Comparison of ENCODE assay signal across 11 cellular contexts in genomic region chr13:83065136-83065535, GRCh38.
A peak's percentile ranks its signal among the peaks of the same experiment; 100 is the strongest.
DNase-seq lines count a peak whose midpoint lies in the region; ATAC-seq and TF ChIP-seq lines count a peak whose summit lies in the region.
"Had no signal": no experiment of that assay in that cellular context is flagged by ENCODE, and none has a peak within 500 bp of the region (broad histone marks: within the 10 kb centered on the region; RNA-seq: fewer than 3 reads in every experiment).

No MANE protein-coding gene starts in this region.

- no peak for TF ChIP-seq RAD21 in Ishikawa (IDR thresholded peaks at IDR 0.05; ENCODE audit: low read depth)

- no peak for TF ChIP-seq POLR2A in transverse colon (IDR thresholded peaks at IDR 0.05)

- DNase-seq in choroid plexus epithelial cell (ENCODE audit: low read depth) (peak; percentile 92), lower lobe of right lung (no peak), transverse colon (peak; percentile 24), BE2C (no peak), colonic mucosa (no peak)
- DNase-seq: GF-D8; NCI-H1092 treated with DMSO at 0.1 percent for 48 hours; NK-92 treated with Interleukin-12 subunit alpha and Interleukin-12 subunit beta, amount 100 ng/mL, for 24 hours; stimulated activated naive CD4-positive, alpha-beta T cell had no signal

- H3K36me3 ChIP-seq in lower lobe of right lung (no peaks in the 10 kb centered on the region), transverse colon (no peaks in the 10 kb centered on the region), BE2C (no peaks in the 10 kb centered on the region), colonic mucosa (no peaks in the 10 kb centered on the region)

- TF ChIP-seq CTCF in choroid plexus epithelial cell (conservative IDR thresholded peaks at IDR 0.05; ENCODE audit: low read depth, low read length) (no peak), lower lobe of right lung (IDR thresholded peaks at IDR 0.05) (no peak), transverse colon (IDR thresholded peaks at IDR 0.05) (no peak), BE2C (IDR thresholded peaks at IDR 0.05; ENCODE audit: low read depth, low read length) (no peak), colonic mucosa (IDR thresholded peaks at IDR 0.05) (no peak)

- H3K4me3 ChIP-seq in choroid plexus epithelial cell (ENCODE audit: low read depth, low read length): no peak overlapping the region
- no peak overlapping the region for H3K4me3 ChIP-seq in lower lobe of right lung
- H3K4me3 ChIP-seq in transverse colon: no peak overlapping the region
- no peak overlapping the region for H3K4me3 ChIP-seq in BE2C (ENCODE audit: low read depth, low read length)
- no peak overlapping the region for H3K4me3 ChIP-seq in colonic mucosa

- no peak overlapping the region for H3K9ac ChIP-seq in colonic mucosa (ENCODE audit: low read depth in 2 of 2, low read length in 2 of 2)

- TF ChIP-seq EP300 in Ishikawa (IDR thresholded peaks at IDR 0.05; ENCODE audit: borderline replicate concordance) (peak; percentile 85; the same call in 1 of the 2 replicates), transverse colon (IDR thresholded peaks at IDR 0.05; ENCODE audit: low read depth) (peak; percentile 98)

- H3K9me3 ChIP-seq in lower lobe of right lung: no peaks in the 10 kb centered on the region
- no peaks in the 10 kb centered on the region for H3K9me3 ChIP-seq in transverse colon
- no peaks in the 10 kb centered on the region for H3K9me3 ChIP-seq in BE2C
- H3K9me3 ChIP-seq in colonic mucosa: peaks cover 4% of the 10 kb centered on the region

- 0 to 21% methylated on average over 2 of the region's 2 CpGs for WGBS in transverse colon (ENCODE audit: low coverage in 1 of 2), 2 donors

- H3K4me1 ChIP-seq in lower lobe of right lung: no peaks in the 10 kb centered on the region
- H3K4me1 ChIP-seq in transverse colon: no peaks in the 10 kb centered on the region
- H3K4me1 ChIP-seq in BE2C: no peaks in the 10 kb centered on the region
- no peaks in the 10 kb centered on the region for H3K4me1 ChIP-seq in colonic mucosa

- intact Hi-C loops in lower lobe of right lung (cut with DNase I): no loop called here
- intact Hi-C loops in transverse colon (cut with DNase I; ENCODE audit: low total_unique reads): no loop called here
- intact Hi-C loops in colonic mucosa (cut with DNase I): no loop called here

- in situ Hi-C loops in transverse colon (cut with MboI; ENCODE audit: low pct_ligation_motif_present in 1 of 4, low pct_unique_long_range_greater_than_20kb in 1 of 4, low sequenced_read_pairs in 3 of 4): no loop called here

- H3K27ac ChIP-seq in lower lobe of right lung: no peak overlapping the region
- peak overlapping the region in 2 of 4 donors; percentile 43 to 62 for H3K27ac ChIP-seq in transverse colon
- H3K27ac ChIP-seq in colonic mucosa: no peak overlapping the region

- peak; percentile 62 to 87 for ATAC-seq in lower lobe of right lung
- no peak for ATAC-seq in GM21526 (IDR thresholded peaks at IDR 0.05; ENCODE audit: low FRiP score, unreplicated experiment)

- H3K27me3 ChIP-seq in lower lobe of right lung (ENCODE audit: low read depth) (no peaks in the 10 kb centered on the region), transverse colon (no peaks in the 10 kb centered on the region), BE2C (no peaks in the 10 kb centered on the region), colonic mucosa (no peaks in the 10 kb centered on the region)

TF ChIP-seq in Ishikawa, 13 proteins besides CTCF, POLR2A, EP300 and RAD21:
- TF ChIP-seq TEAD4 (IDR thresholded peaks at IDR 0.05): peak; percentile 69
- TF ChIP-seq MAX (IDR thresholded peaks at IDR 0.05): 0 out of 2 replicates have a peak, but pooled peaks have one; percentile 21
- TF ChIP-seq REST (IDR thresholded peaks at IDR 0.05; ENCODE audit: low read depth): no peak
- TF ChIP-seq ZBTB7A (IDR thresholded peaks at IDR 0.05; ENCODE audit: low read depth): no peak
- TF ChIP-seq YY1 (IDR thresholded peaks at IDR 0.05; ENCODE audit: low read depth): no peak
- 0 out of 2 replicates have a peak, but pooled peaks have one; percentile 16 for TF ChIP-seq CEBPB (IDR thresholded peaks at IDR 0.05)
- peak; percentile 66 for TF ChIP-seq USF1 (IDR thresholded peaks at IDR 0.05)
- TF ChIP-seq CREB1 (IDR thresholded peaks at IDR 0.05; ENCODE audit: low read depth): no peak
- TF ChIP-seq TCF12 (IDR thresholded peaks at IDR 0.05; ENCODE audit: low read depth): peak; percentile 63; the same call in 1 of the 2 replicates
- no peak for TF ChIP-seq EGR1 (IDR thresholded peaks at IDR 0.05)
- no peak for TF ChIP-seq TAF1 (IDR thresholded peaks at IDR 0.05; ENCODE audit: low read depth)
- TF ChIP-seq FOXM1 (IDR thresholded peaks at IDR 0.05; ENCODE audit: borderline replicate concordance, low read depth): peak; percentile 72; the same call in 1 of the 2 replicates
- TF ChIP-seq NFIC (IDR thresholded peaks at IDR 0.05): peak; percentile 83
TF ChIP-seq in Ishikawa: peak in this region for 7.

Comparison
In these comparisons a context has a peak if more than half of its experiments do, and no peak if none do; other contexts are left out.
1. DNase-seq: peak in choroid plexus epithelial cell (single experiment) and transverse colon (single experiment); none in lower lobe of right lung (single experiment), BE2C (single experiment) and colonic mucosa (single experiment).